ENCODE assay signal across 8 cellular contexts in the genomic region with DNA sequence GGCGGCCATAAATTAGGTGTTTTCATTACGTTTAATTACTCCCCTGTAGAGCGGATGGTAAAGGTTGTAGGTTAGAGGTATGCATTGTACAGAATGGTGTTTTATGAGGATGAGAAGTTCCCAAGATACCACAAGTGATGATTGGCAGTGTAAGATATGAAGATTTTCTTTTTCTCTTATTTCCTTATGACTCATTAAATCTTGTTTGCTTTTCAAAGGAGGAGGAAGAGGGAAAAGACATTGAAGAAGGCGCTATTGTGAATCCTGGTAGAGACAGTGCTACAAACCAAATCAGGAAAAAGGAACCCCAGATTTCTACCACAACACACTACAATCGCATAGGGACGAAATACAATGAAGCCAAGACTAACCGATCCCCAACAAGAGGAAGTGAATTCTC.
"Had no signal": no experiment of that assay in that cellular context is flagged by ENCODE, and none has a peak within 500 bp of the region (broad histone marks: within the 10 kb centered on the region; RNA-seq: fewer than 3 reads in every experiment).

No MANE protein-coding gene starts in this region.

- H3K36me3 ChIP-seq: HAP-1 had no signal

- FAIRE-seq: HepG2 had no signal

- H3K4me3 ChIP-seq: GM23248, HAP-1 had no signal

- DNase-seq: GM23248, GOT3, H7, HFFc6, KBM-7 had no signal

- ATAC-seq: HCT116, HepG2 had no signal
